Comparison of ENCODE assay signal across 8 cellular contexts in the genomic region with DNA sequence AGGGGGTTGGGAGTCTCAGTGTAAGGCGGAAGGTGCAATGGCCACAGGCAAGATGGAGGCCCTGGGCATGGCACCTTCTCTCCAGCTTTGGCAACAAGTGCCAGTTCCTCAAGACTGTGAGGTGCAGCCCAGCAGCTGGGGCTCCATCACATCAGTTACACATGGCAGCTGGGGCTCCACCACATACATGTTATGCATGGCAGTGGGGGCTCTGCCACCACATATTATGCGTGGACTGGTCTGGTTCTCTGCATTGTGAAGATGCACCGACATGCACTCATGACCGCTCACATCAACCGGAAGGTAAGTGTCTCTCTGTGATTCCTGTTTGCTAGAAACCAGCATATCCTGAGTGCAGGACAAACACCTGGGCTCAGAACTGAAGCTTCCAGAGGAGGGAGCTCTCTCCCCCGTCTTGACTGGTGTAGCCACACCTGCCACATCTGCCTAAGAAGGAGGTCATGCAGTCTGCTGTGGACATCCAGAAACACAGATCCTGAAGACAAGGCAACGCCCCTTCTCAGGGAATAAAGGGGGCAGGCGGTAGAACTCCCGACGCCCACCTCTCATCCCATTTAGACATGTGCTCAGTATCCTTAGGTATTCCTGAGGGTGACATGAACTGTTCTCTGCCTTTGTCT.
A peak's percentile ranks its signal among the peaks of the same experiment; 100 is the strongest.
DNase-seq lines count a peak whose midpoint lies in the region; TF ChIP-seq lines count a peak whose summit lies in the region.

No MANE protein-coding gene starts in this region.

- WGBS in prostate gland = 45% methylated on average over 10 of the region's 10 CpGs

- H3K9ac ChIP-seq in colonic mucosa (ENCODE audit: low read depth in 2 of 2, low read length in 2 of 2) = peak overlapping the region in 1 of 2 donors; percentile 19

- H3K9me3 ChIP-seq in colonic mucosa = no peaks in the 10 kb centered on the region
- H3K9me3 ChIP-seq in prostate gland = no peaks in the 10 kb centered on the region

- TF ChIP-seq CTCF in GM12864 (IDR thresholded peaks at IDR 0.05; ENCODE audit: low read depth, low read length, missing control alignments) (peak; percentile 18), colonic mucosa (IDR thresholded peaks at IDR 0.05) (no peak), prostate gland (IDR thresholded peaks at IDR 0.05) (peak in 1 of 4 experiments; percentile 47)

- DNase-seq in GM12864 (ENCODE audit: low read depth) = no peak
- DNase-seq in NCI-H2107 (lab: John Stamatoyannopoulos, UW) = peak; percentile 56
- DNase-seq in colonic mucosa = peak; percentile 78
- peak; percentile 72 for DNase-seq in prostate gland (ENCODE audit: low spot score)
- no peak for DNase-seq in foreskin melanocyte
- no peak for DNase-seq in 8988T
- no peak for DNase-seq in stimulated activated CD4-positive, alpha-beta T cell treated with anti-CD3 and anti-CD28 coated beads, Interleukin-4, amount 100 ng/mL, for 24 hours
- no peak for DNase-seq in D341Med (ENCODE audit: low spot score)

- H3K36me3 ChIP-seq in colonic mucosa (no peaks in the 10 kb centered on the region), prostate gland (no peaks in the 10 kb centered on the region)

- intact Hi-C loops in colonic mucosa (cut with DNase I) (loop anchor here (2.0 to 5.0 kb wide), 2 partner anchors 167 to 205 kb away; no protein-coding TSS in a partner anchor), prostate gland (cut with DNase I) (loop anchor here (1.0 to 10.0 kb wide), 3 partner anchors 166 to 513 kb away; no protein-coding TSS in a partner anchor)

- H3K4me1 ChIP-seq in colonic mucosa (peaks cover 12% of the 10 kb centered on the region), prostate gland (replicated peaks) (peaks cover 7% of the 10 kb centered on the region)

- H3K27ac ChIP-seq in colonic mucosa (no peak overlapping the region), prostate gland (peak overlapping the region; percentile 60 to 65)

- H3K4me3 ChIP-seq in GM12864 (ENCODE audit: low read depth, low read length) (no peak overlapping the region), colonic mucosa (no peak overlapping the region), prostate gland (no peak overlapping the region)

- TF ChIP-seq POLR2A in prostate gland (IDR thresholded peaks at IDR 0.05) = no peak

- H3K27me3 ChIP-seq in colonic mucosa = no peaks in the 10 kb centered on the region
- H3K27me3 ChIP-seq in prostate gland (replicated peaks; ENCODE audit: insufficient read depth) = no peaks in the 10 kb centered on the region

Comparison
In these comparisons a context has a peak if more than half of its experiments do, and no peak if none do; other contexts are left out.
1. DNase-seq: peak in NCI-H2107 (single experiment), colonic mucosa (single experiment) and prostate gland (single experiment); none in GM12864 (single experiment), foreskin melanocyte (single experiment), 8988T (single experiment), stimulated activated CD4-positive, alpha-beta T cell treated with anti-CD3 and anti-CD28 coated beads, Interleukin-4, amount 100 ng/mL, for 24 hours (single experiment) and D341Med (single experiment).